Comparison of ENCODE assay signal across 14 cellular contexts in genomic region chr13:48448285-48448962, GRCh38. TPM values are rescaled to one million over a fixed set of nuclear protein-coding genes. Genes with fewer than 3 reads are reported as not detected.
A peak's percentile ranks its signal among the peaks of the same experiment; 100 is the strongest.
DNase-seq lines count a peak whose midpoint lies in the region; ATAC-seq and TF ChIP-seq lines count a peak whose summit lies in the region.
"Had no signal": no experiment of that assay in that cellular context is flagged by ENCODE, and none has a peak within 500 bp of the region (broad histone marks: within the 10 kb centered on the region; RNA-seq: fewer than 3 reads in every experiment).

No MANE protein-coding gene starts in this region.

- H3K4me3 ChIP-seq in GM23248 (peak overlapping the region; percentile 30), ascending aorta (no peak overlapping the region)
- H3K4me3 ChIP-seq: MG63, right lobe of liver had no signal

- no peak for DNase-seq in CD4-positive, alpha-beta T cell
- DNase-seq in GM23248, result peak; percentile 26
- no peak for DNase-seq in ascending aorta (ENCODE audit: low spot score in 2 of 2)
- no peak for DNase-seq in omental fat pad (ENCODE audit: low spot score)
- no peak for DNase-seq in NCI-H2227 treated with DMSO at 0.1 percent for 48 hours (lab: John Stamatoyannopoulos, UW)
- no peak for DNase-seq in posterior cingulate gyrus
- no peak for DNase-seq in nucleus accumbens (lab: John Stamatoyannopoulos, UW)
- DNase-seq: amygdala; Calu3; effector memory CD8-positive, alpha-beta T cell; hippocampal formation; MG63; right lobe of liver had no signal

- in situ Hi-C loops in GM23248 (cut with MboI), result no loop called here

- peaks cover 36% of the 10 kb centered on the region for H3K4me1 ChIP-seq in GM23248 (ENCODE audit: insufficient read depth)
- H3K4me1 ChIP-seq in ascending aorta, result peaks cover 5 to 29% of the 10 kb centered on the region in 2 donors
- H3K4me1 ChIP-seq: right lobe of liver had no signal

- no peak for ATAC-seq in CD4-positive, alpha-beta T cell (ENCODE audit: poor library complexity)
- ATAC-seq in omental fat pad (ENCODE audit: low FRiP score), result peak; percentile 50
- no peak for ATAC-seq in HG03139 (IDR thresholded peaks at IDR 0.05; ENCODE audit: unreplicated experiment)

- H3K36me3 ChIP-seq in GM23248 (ENCODE audit: low read depth), result peaks cover 6% of the 10 kb centered on the region
- H3K36me3 ChIP-seq in ascending aorta, result peaks cover 0 to 3% of the 10 kb centered on the region in 2 donors
- H3K36me3 ChIP-seq: right lobe of liver had no signal

- peak overlapping the region; percentile 74 for H3K4me2 ChIP-seq in GM23248 (ENCODE audit: unreplicated experiment)

- CTCF ChIA-PET in CD4-positive, alpha-beta T cell (lab: Charles Lee), result interaction anchor here (0.7 kb wide), 1 partner anchor 131 kb away, joined by 6 read pairs; no protein-coding TSS in a partner anchor

- intact Hi-C loops in CD4-positive, alpha-beta T cell (cut with DNase I, micrococcal nuclease), result loop anchor here in 1 of 2 experiments (5.0 kb wide), 1 partner anchor 36 kb away; the partner anchor contains the start of gene LPAR6
- intact Hi-C loops in ascending aorta (cut with DNase I), result loop anchor here (2.0 kb wide), 1 partner anchor 146 kb away; the partner anchor contains the start of gene RB1
- intact Hi-C loops in posterior cingulate gyrus (cut with DNase I), result no loop called here

- no peaks in the 10 kb centered on the region for H4K20me1 ChIP-seq in GM23248 (ENCODE audit: insufficient read depth)

- no peaks in the 10 kb centered on the region for H3K27me3 ChIP-seq in CD4-positive, alpha-beta T cell (ENCODE audit: control insufficient read depth, insufficient read depth, low read length)
- H3K27me3 ChIP-seq in GM23248 (replicated peaks; ENCODE audit: insufficient read depth) (no peaks in the 10 kb centered on the region), ascending aorta (no peaks in the 10 kb centered on the region)
- H3K27me3 ChIP-seq: MG63, right lobe of liver had no signal

- no peak for TF ChIP-seq CTCF in CD4-positive, alpha-beta T cell (IDR thresholded peaks at IDR 0.05)
- TF ChIP-seq CTCF in ascending aorta (IDR thresholded peaks at IDR 0.05) (no peak), omental fat pad (IDR thresholded peaks at IDR 0.05) (no peak)

- H3K9me3 Mint-ChIP-seq in CD4-positive, alpha-beta T cell, result peaks cover 9% of the 10 kb centered on the region
- H3K9me3 Mint-ChIP-seq: effector memory CD8-positive, alpha-beta T cell had no signal

- POLR2A ChIA-PET in CD4-positive, alpha-beta T cell (lab: Charles Lee), result interaction anchor here (0.7 to 1.3 kb wide), 3 partner anchors 10 to 57 kb away, joined by 3 read pairs; partner anchors contain the start of gene LPAR6

- H2AFZ ChIP-seq in GM23248, result no peak overlapping the region

- H3K79me2 ChIP-seq in GM23248 (ENCODE audit: insufficient read depth), result peaks cover 50% of the 10 kb centered on the region

- 64 to 65% methylated on average over 3 of the region's 3 CpGs for WGBS in GM23248 (ENCODE audit: low coverage in 1 of 2, low lambda C conversion rate in 2 of 2, missing lambda C conversion rate in 2 of 2), 2 experiments

- no peak overlapping the region for H3K27ac ChIP-seq in CD4-positive, alpha-beta T cell (ENCODE audit: low read depth, low read length)
- H3K27ac ChIP-seq in GM23248, result peak overlapping the region; percentile 15; the same call in 1 of the 2 replicates
- peak overlapping the region; percentile 48 to 56 for H3K27ac ChIP-seq in ascending aorta

- peak overlapping the region; percentile 24 for H3K27ac Mint-ChIP-seq in CD4-positive, alpha-beta T cell

- no peak overlapping the region for H3K4me3 Mint-ChIP-seq in CD4-positive, alpha-beta T cell

- peaks cover 21% of the 10 kb centered on the region for H3K4me1 Mint-ChIP-seq in CD4-positive, alpha-beta T cell (ENCODE audit: low read depth)

- peaks cover 72% of the 10 kb centered on the region for H3F3A ChIP-seq in GM23248 (ENCODE audit: insufficient read depth)

- H3K27me3 Mint-ChIP-seq in CD4-positive, alpha-beta T cell, result no peaks in the 10 kb centered on the region
- H3K27me3 Mint-ChIP-seq: effector memory CD8-positive, alpha-beta T cell had no signal

- peaks cover 5% of the 10 kb centered on the region for H3K9me3 ChIP-seq in CD4-positive, alpha-beta T cell (ENCODE audit: control insufficient read depth, low read length)
- H3K9me3 ChIP-seq in GM23248 (ENCODE audit: low read depth) (no peaks in the 10 kb centered on the region), ascending aorta (peaks cover 0 to 13% of the 10 kb centered on the region in 2 donors)
- H3K9me3 ChIP-seq: right lobe of liver had no signal

- H3K36me3 Mint-ChIP-seq in CD4-positive, alpha-beta T cell (ENCODE audit: low read depth), result peaks cover 31% of the 10 kb centered on the region

- H3K9me2 ChIP-seq in GM23248 (ENCODE audit: insufficient read depth), result no peaks in the 10 kb centered on the region; the same call in 1 of the 2 replicates

- H3K9ac ChIP-seq in GM23248, result no peak overlapping the region

RNA-seq across cellular contexts. Expression of gene LPAR6, which starts 35.5 kb away (rescaled TPM):
- total RNA-seq in CD4-positive, alpha-beta T cell, result 10 to 100 TPM; 15.5 to 19.4 TPM
- total RNA-seq in GM23248 (2014; rRNA removed; shearing (Covaris generic)), result 2.8 and 8.1 TPM in 2 replicates
- polyA plus RNA-seq in GM23248 (2016; fragmentation: Nextera tagmentation; extraction: Ambion mirVana), result 3.8 and 6.6 TPM in 2 replicates
- total RNA-seq in ascending aorta (35.7 TPM), omental fat pad (10 to 100 TPM; 19.0 to 87.6 (median 33.4) TPM)
